24 cellular contexts compared by ENCODE assay signal in genomic region chr6:56897789-56898509, GRCh38. TPM values are rescaled to one million over a fixed set of nuclear protein-coding genes. Genes with fewer than 3 reads are reported as not detected.
"Had no signal": no experiment of that assay in that cellular context is flagged by ENCODE, and none has a peak within 500 bp of the region (broad histone marks: within the 10 kb centered on the region; RNA-seq: fewer than 3 reads in every experiment).

No MANE protein-coding gene starts in this region.

- H3K27ac Mint-ChIP-seq: activated B cell treated with CpG ODN at 0.5 μM for 24 hours; activated CD4-positive, alpha-beta T cell treated with anti-CD3 and anti-CD28 coated beads, Interleukin-2, amount 10 ng/mL, durations not matched to agents 24 days and 14 days; activated CD8-positive, alpha-beta memory T cell treated with anti-CD3 and anti-CD28 coated beads, Interleukin-2, amount 10 ng/mL, durations not matched to agents 7 days and 5 days; activated naive CD4-positive, alpha-beta T cell treated with anti-CD3 and anti-CD28 coated beads, Interleukin-2, amount 50 U/mL, for 24 hours; activated T-cell treated with anti-CD3 and anti-CD28 coated beads, Interleukin-2, amount 50 U/mL, for 24 hours; activated T-helper 1 cell treated with anti-CD3 and anti-CD28 coated beads, Interleukin-12 subunit alpha, Interleukin-12 subunit beta, Interleukin-2, Interleukin-4 antibody, amounts not matched to agents 30 ng/mL and 10 ng/mL and 1 ng/mL, durations not matched to agents 14 hours and 24 hours and 36 hours; T-helper 1 cell treated with Interleukin-12 subunit alpha and Interleukin-12 subunit beta and Interleukin-4 antibody, amounts not matched to agents 30 μg/mL and 1 μg/mL, for 36 hours had no signal

- H3K4me1 Mint-ChIP-seq: activated B cell treated with CpG ODN at 0.5 μM for 24 hours; activated CD4-positive, alpha-beta T cell treated with anti-CD3 and anti-CD28 coated beads, Interleukin-2, amount 10 ng/mL, durations not matched to agents 24 days and 14 days; activated CD8-positive, alpha-beta memory T cell treated with anti-CD3 and anti-CD28 coated beads, Interleukin-2, amount 10 ng/mL, durations not matched to agents 7 days and 5 days; activated naive CD4-positive, alpha-beta T cell treated with anti-CD3 and anti-CD28 coated beads, Interleukin-2, amount 50 U/mL, for 24 hours had no signal

- H3K36me3 Mint-ChIP-seq: activated CD8-positive, alpha-beta memory T cell treated with anti-CD3 and anti-CD28 coated beads, Interleukin-2, amount 10 ng/mL, durations not matched to agents 7 days and 5 days; activated naive CD4-positive, alpha-beta T cell treated with anti-CD3 and anti-CD28 coated beads, Interleukin-2, amount 50 U/mL, for 24 hours had no signal

- H3K4me3 Mint-ChIP-seq: activated B cell treated with CpG ODN at 0.5 μM for 24 hours; activated CD4-positive, alpha-beta T cell treated with anti-CD3 and anti-CD28 coated beads, Interleukin-2, amount 10 ng/mL, durations not matched to agents 24 days and 14 days; activated CD8-positive, alpha-beta memory T cell treated with anti-CD3 and anti-CD28 coated beads, Interleukin-2, amount 10 ng/mL, durations not matched to agents 7 days and 5 days; activated naive CD4-positive, alpha-beta T cell treated with anti-CD3 and anti-CD28 coated beads, Interleukin-2, amount 50 U/mL, for 24 hours; activated T-cell treated with anti-CD3 and anti-CD28 coated beads, Interleukin-2, amount 50 U/mL, for 24 hours; activated T-helper 1 cell treated with anti-CD3 and anti-CD28 coated beads, Interleukin-12 subunit alpha, Interleukin-12 subunit beta, Interleukin-2, Interleukin-4 antibody, amounts not matched to agents 30 ng/mL and 10 ng/mL and 1 ng/mL, durations not matched to agents 14 hours and 24 hours and 36 hours; T-helper 1 cell treated with Interleukin-12 subunit alpha and Interleukin-12 subunit beta and Interleukin-4 antibody, amounts not matched to agents 30 μg/mL and 1 μg/mL, for 36 hours had no signal

- DNase-seq: activated B cell treated with CpG ODN at 0.5 μM for 24 hours; activated CD4-positive, alpha-beta T cell treated with anti-CD3 and anti-CD28 coated beads for 1 hour; activated CD4-positive, alpha-beta T cell treated with anti-CD3 and anti-CD28 coated beads, Interleukin-2, amount 10 ng/mL, durations not matched to agents 24 days and 14 days; activated CD4-positive, alpha-beta T cell treated with anti-CD3 and anti-CD28 coated beads, Interleukin-2, amount 50 U/mL, for 48 hours; activated CD8-positive, alpha-beta memory T cell treated with anti-CD3 and anti-CD28 coated beads, Interleukin-2, amount 10 ng/mL, durations not matched to agents 7 days and 5 days; activated effector memory CD4-positive, alpha-beta T cell treated with Interleukin-2 at 50 U/mL for 16 hours; activated naive CD4-positive, alpha-beta T cell; activated T-cell treated with anti-CD3 and anti-CD28 coated beads, Interleukin-2, amount 50 U/mL, for 24 hours; body of pancreas; central memory CD4-positive, alpha-beta T cell; NCI-H1092; NCI-H1417; NCI-H2029; NCI-H2107; NCI-H2171 treated with DMSO at 0.1 percent for 48 hours; NCI-H226; NCI-H526 treated with DMSO at 0.1 percent for 48 hours; NCI-H82; SHP77 had no signal

- H3K9ac ChIP-seq: KMS-11 had no signal

- H3K27me3 Mint-ChIP-seq: activated naive CD4-positive, alpha-beta T cell treated with anti-CD3 and anti-CD28 coated beads, Interleukin-2, amount 50 U/mL, for 24 hours; activated T-cell treated with anti-CD3 and anti-CD28 coated beads, Interleukin-2, amount 50 U/mL, for 24 hours had no signal

- H3K9me3 Mint-ChIP-seq: activated B cell treated with CpG ODN at 0.5 μM for 24 hours; activated CD4-positive, alpha-beta T cell treated with anti-CD3 and anti-CD28 coated beads, Interleukin-2, amount 10 ng/mL, durations not matched to agents 24 days and 14 days; activated naive CD4-positive, alpha-beta T cell treated with anti-CD3 and anti-CD28 coated beads, Interleukin-2, amount 50 U/mL, for 24 hours; activated T-cell treated with anti-CD3 and anti-CD28 coated beads, Interleukin-2, amount 50 U/mL, for 24 hours; activated T-helper 1 cell treated with anti-CD3 and anti-CD28 coated beads, Interleukin-12 subunit alpha, Interleukin-12 subunit beta, Interleukin-2, Interleukin-4 antibody, amounts not matched to agents 30 ng/mL and 10 ng/mL and 1 ng/mL, durations not matched to agents 14 hours and 24 hours and 36 hours; T-helper 1 cell treated with Interleukin-12 subunit alpha and Interleukin-12 subunit beta and Interleukin-4 antibody, amounts not matched to agents 30 μg/mL and 1 μg/mL, for 36 hours had no signal

- H3K36me3 ChIP-seq: ascending aorta had no signal

- H3K27me3 ChIP-seq: ascending aorta, body of pancreas had no signal

- H3K4me1 ChIP-seq: ascending aorta, body of pancreas had no signal

- H3K4me3 ChIP-seq: ascending aorta, body of pancreas had no signal

- ATAC-seq: activated CD8-positive, alpha-beta memory T cell treated with anti-CD3 and anti-CD28 coated beads, Interleukin-2, amount 10 ng/mL, durations not matched to agents 7 days and 5 days; body of pancreas had no signal

- H3K27ac ChIP-seq: ascending aorta, body of pancreas, KMS-11 had no signal

- H3K9me3 ChIP-seq: ascending aorta, body of pancreas had no signal

RNA-seq across cellular contexts. Expression of gene BEND6, which starts 57.0 kb away (rescaled TPM):
- total RNA-seq: activated B cell treated with CpG ODN at 0.5 μM for 24 hours; activated CD4-positive, alpha-beta T cell treated with anti-CD3 and anti-CD28 coated beads, Interleukin-2, amount 10 ng/mL, durations not matched to agents 24 days and 14 days; activated CD8-positive, alpha-beta memory T cell treated with anti-CD3 and anti-CD28 coated beads, Interleukin-2, amount 10 ng/mL, durations not matched to agents 7 days and 5 days; activated T-helper 1 cell treated with anti-CD3 and anti-CD28 coated beads, Interleukin-12 subunit alpha, Interleukin-12 subunit beta, Interleukin-2, Interleukin-4 antibody, amounts not matched to agents 30 ng/mL and 10 ng/mL and 1 ng/mL, durations not matched to agents 14 hours and 24 hours and 36 hours had no signal
